In genomic region chr7:53311205-53311604, GRCh38 we compare ENCODE assay signal across 24 cellular contexts.
DNase-seq lines count a peak whose midpoint lies in the region; ATAC-seq, FAIRE-seq and TF ChIP-seq lines count a peak whose summit lies in the region.
"Had no signal": no experiment of that assay in that cellular context is flagged by ENCODE, and none has a peak within 500 bp of the region (broad histone marks: within the 10 kb centered on the region; RNA-seq: fewer than 3 reads in every experiment).

No MANE protein-coding gene starts in this region.

- no peak for ATAC-seq in GM23338
- ATAC-seq: A549 had no signal

- H4K91ac ChIP-seq in H9 (ENCODE audit: insufficient read length, low read depth, low read length) = no peak overlapping the region

- no peak overlapping the region for H3K9ac ChIP-seq in endodermal cell (ENCODE audit: extremely low read depth, low read length, poor library complexity, severe bottlenecking)
- H3K9ac ChIP-seq in neural progenitor cell = no peak overlapping the region
- H3K9ac ChIP-seq in H9 (ENCODE audit: extremely low read depth, insufficient read length, low read length) = no peak overlapping the region
- H3K9ac ChIP-seq: BLaER1 treated with 17β-estradiol and CSF1 and Interleukin-3, amounts not matched to agents 10 nM and 100 nM had no signal

- H2BK15ac ChIP-seq in H9 (ENCODE audit: low read depth, low read length) = no peak overlapping the region; the same call in 1 of the 2 replicates

- TF ChIP-seq CTCF in GM23338 (conservative IDR thresholded peaks at IDR 0.05; ENCODE audit: low read depth in 2 of 2) (no peak), endodermal cell (conservative IDR thresholded peaks at IDR 0.05) (no peak), neural progenitor cell (IDR thresholded peaks at IDR 0.05) (no peak), H9 (conservative IDR thresholded peaks at IDR 0.05) (no peak)

- H3K4ac ChIP-seq in H9 (ENCODE audit: low read depth, low read length) = no peak overlapping the region

- H2BK12ac ChIP-seq in H9 (ENCODE audit: insufficient read length, low read depth, low read length) = no peak overlapping the region

- H3K4me3 Mint-ChIP-seq in GM23338 = no peak overlapping the region
- H3K4me3 Mint-ChIP-seq in endodermal cell = no peak overlapping the region
- no peak overlapping the region for H3K4me3 Mint-ChIP-seq in neural progenitor cell
- no peak overlapping the region; a peak in 1 of 5 replicates for H3K4me3 Mint-ChIP-seq in H9
- H3K4me3 Mint-ChIP-seq: CD14-positive monocyte; CD4-positive, alpha-beta T cell; CD8-positive, alpha-beta memory T cell; HFFc6 had no signal

- no peak overlapping the region for H3T11ph ChIP-seq in H9 (ENCODE audit: low read length)

- H3K27me3 Mint-ChIP-seq in GM23338 (ENCODE audit: insufficient read depth, low read depth, poor library complexity) = no peaks in the 10 kb centered on the region
- H3K27me3 Mint-ChIP-seq in endodermal cell (ENCODE audit: insufficient read depth) = no peaks in the 10 kb centered on the region
- no peaks in the 10 kb centered on the region for H3K27me3 Mint-ChIP-seq in neural progenitor cell (ENCODE audit: insufficient read depth, low read depth)
- no peaks in the 10 kb centered on the region for H3K27me3 Mint-ChIP-seq in H9 (ENCODE audit: low read depth)
- H3K27me3 Mint-ChIP-seq: CD4-positive, alpha-beta T cell; CD8-positive, alpha-beta memory T cell had no signal

- no peak for DNase-seq in GM23338 (ENCODE audit: low spot score)
- peak; percentile 66 for DNase-seq in endodermal cell
- no peak for DNase-seq in neural progenitor cell (ENCODE audit: low spot score)
- no peak for DNase-seq in H9
- DNase-seq in H54 (ENCODE audit: insufficient read length, low spot score) = no peak
- DNase-seq in substantia nigra (lab: John Stamatoyannopoulos, UW) = no peak
- DNase-seq: 8988T; ACHN; AML-193; BE2C; CD4-positive, alpha-beta T cell; CD8-positive, alpha-beta memory T cell; DMS 273 treated with DMSO at 0.1 percent for 48 hours; DMS79 treated with DMSO at 0.1 percent for 48 hours; GF-D8; HFFc6 had no signal

- H2BK120ac ChIP-seq in H9 (ENCODE audit: low read depth, low read length, poor library complexity, severe bottlenecking) = no peak overlapping the region

- H3K4me2 ChIP-seq in GM23338 (no peak overlapping the region), neural progenitor cell (no peak overlapping the region), H9 (ENCODE audit: insufficient read depth, insufficient read length, low read length) (no peak overlapping the region)
- H3K4me2 ChIP-seq: A549; BLaER1 treated with 17β-estradiol and CSF1 and Interleukin-3, amounts not matched to agents 10 nM and 100 nM had no signal

- H3K36me3 Mint-ChIP-seq in GM23338 (ENCODE audit: low read depth) (no peaks in the 10 kb centered on the region), endodermal cell (ENCODE audit: low read depth) (no peaks in the 10 kb centered on the region), neural progenitor cell (no peaks in the 10 kb centered on the region), H9 (ENCODE audit: insufficient read depth in 1 of 3, low read depth in 3 of 3) (no peaks in the 10 kb centered on the region)
- H3K36me3 Mint-ChIP-seq: CD14-positive monocyte; CD8-positive, alpha-beta memory T cell had no signal

- H3K9me3 Mint-ChIP-seq in GM23338 (no peaks in the 10 kb centered on the region), endodermal cell (no peaks in the 10 kb centered on the region), neural progenitor cell (no peaks in the 10 kb centered on the region), H9 (no peaks in the 10 kb centered on the region)

- no peak overlapping the region for H2AK5ac ChIP-seq in H9 (ENCODE audit: insufficient read length, low read length)

- no peaks in the 10 kb centered on the region for H3K9me3 ChIP-seq in endodermal cell (ENCODE audit: control insufficient read depth, low read length)
- no peaks in the 10 kb centered on the region for H3K9me3 ChIP-seq in neural progenitor cell (ENCODE audit: low read depth)
- no peaks in the 10 kb centered on the region for H3K9me3 ChIP-seq in H9 (ENCODE audit: control insufficient read depth, low read depth, low read length)
- H3K9me3 ChIP-seq: A549; BE2C; BLaER1 treated with 17β-estradiol and CSF1 and Interleukin-3, amounts not matched to agents 10 nM and 100 nM; HAP-1 had no signal

- no peak overlapping the region for H2BK20ac ChIP-seq in H9 (ENCODE audit: low read depth, low read length, poor library complexity, severe bottlenecking)

- no peak overlapping the region for H3K18ac ChIP-seq in H9 (ENCODE audit: insufficient read length, low read depth, low read length)

- no peak overlapping the region for H3K23ac ChIP-seq in H9 (ENCODE audit: insufficient read length, low read depth, low read length)

- H3K4me1 ChIP-seq in GM23338 (ENCODE audit: insufficient read depth) (no peaks in the 10 kb centered on the region), endodermal cell (ENCODE audit: control insufficient read depth, insufficient read depth, low read length) (peaks cover 3% of the 10 kb centered on the region), neural progenitor cell (no peaks in the 10 kb centered on the region), H9 (ENCODE audit: insufficient read depth, low read length) (no peaks in the 10 kb centered on the region)
- H3K4me1 ChIP-seq: A549; BLaER1 treated with 17β-estradiol and CSF1 and Interleukin-3, amounts not matched to agents 10 nM and 100 nM; HAP-1 had no signal

- H3K79me1 ChIP-seq in H9 (ENCODE audit: insufficient read depth, low read depth, low read length, poor library complexity, severe bottlenecking) = no peaks in the 10 kb centered on the region

- WGBS in endodermal cell (ENCODE audit: insufficient coverage in 1 of 2, insufficient read length in 1 of 2), 2 experiments = 78 to 79% methylated on average over 5 of the region's 5 CpGs
- WGBS in H9 (ENCODE audit: extremely low coverage, insufficient read length, low lambda C conversion rate) = no CpG with 5 or more reads among the region's 5 CpGs

- no peak overlapping the region for H2BK5ac ChIP-seq in H9 (ENCODE audit: insufficient read length, low read length)

- no peaks in the 10 kb centered on the region for H3K27me3 ChIP-seq in GM23338 (ENCODE audit: insufficient read depth)
- no peaks in the 10 kb centered on the region for H3K27me3 ChIP-seq in endodermal cell (ENCODE audit: control insufficient read depth, insufficient read depth, low read length, poor library complexity, severe bottlenecking)
- no peaks in the 10 kb centered on the region for H3K27me3 ChIP-seq in neural progenitor cell
- H3K27me3 ChIP-seq in H9 (ENCODE audit: insufficient read depth, low read length) = no peaks in the 10 kb centered on the region
- H3K27me3 ChIP-seq: BE2C; BLaER1 treated with 17β-estradiol and CSF1 and Interleukin-3, amounts not matched to agents 10 nM and 100 nM had no signal

- no peaks in the 10 kb centered on the region for H4K20me1 ChIP-seq in GM23338 (replicated peaks; ENCODE audit: insufficient read depth)
- no peaks in the 10 kb centered on the region for H4K20me1 ChIP-seq in neural progenitor cell (ENCODE audit: low read depth)
- H4K20me1 ChIP-seq in H9 (ENCODE audit: control insufficient read depth, insufficient read depth, insufficient read length) = no peaks in the 10 kb centered on the region
- H4K20me1 ChIP-seq: BLaER1 treated with 17β-estradiol and CSF1 and Interleukin-3, amounts not matched to agents 10 nM and 100 nM had no signal

- H3K14ac ChIP-seq in H9 (ENCODE audit: insufficient read depth, low read length) = no peak overlapping the region; the same call in 1 of the 2 replicates

- H2AFZ ChIP-seq in GM23338 = peak overlapping the region; percentile 9; the same call in 1 of the 2 replicates
- H2AFZ ChIP-seq in neural progenitor cell (replicated peaks) = peak overlapping the region; percentile 11
- H2AFZ ChIP-seq in H9 (ENCODE audit: low read length) = no peak overlapping the region

- H3K27ac ChIP-seq in GM23338 (ENCODE audit: low read depth) (no peak overlapping the region), endodermal cell (ENCODE audit: low read depth, low read length) (no peak overlapping the region), neural progenitor cell (no peak overlapping the region), H9 (ENCODE audit: insufficient read length, low read depth, low read length) (no peak overlapping the region), substantia nigra (ENCODE audit: low read depth, low read length, poor library complexity, severe bottlenecking) (no peak overlapping the region)
- H3K27ac ChIP-seq: A549; BLaER1 treated with 17β-estradiol and CSF1 and Interleukin-3, amounts not matched to agents 10 nM and 100 nM had no signal

- H3K79me2 ChIP-seq in GM23338 (replicated peaks; ENCODE audit: insufficient read depth) (no peaks in the 10 kb centered on the region), neural progenitor cell (ENCODE audit: low read depth) (no peaks in the 10 kb centered on the region), H9 (ENCODE audit: insufficient read depth, low read length) (no peaks in the 10 kb centered on the region)

- H3K4me3 ChIP-seq in GM23338 (no peak overlapping the region), endodermal cell (ENCODE audit: low read length) (no peak overlapping the region), neural progenitor cell (no peak overlapping the region)
- H3K4me3 ChIP-seq: A549; BLaER1 treated with 17β-estradiol and CSF1 and Interleukin-3, amounts not matched to agents 10 nM and 100 nM; HAP-1 had no signal

- no peaks in the 10 kb centered on the region for H3K4me1 Mint-ChIP-seq in GM23338
- peaks cover 18% of the 10 kb centered on the region for H3K4me1 Mint-ChIP-seq in endodermal cell
- no peaks in the 10 kb centered on the region for H3K4me1 Mint-ChIP-seq in neural progenitor cell
- H3K4me1 Mint-ChIP-seq in H9 = peaks cover 4 to 9% of the 10 kb centered on the region in 2 experiments; a peak in 2 of 4 replicates
- H3K4me1 Mint-ChIP-seq: CD14-positive monocyte; CD8-positive, alpha-beta memory T cell had no signal

- no peak for FAIRE-seq in H54 (lab: Jason Lieb, UNC)
- FAIRE-seq: A549, D721Med, GM12891, GM18507, H1 had no signal

- H3K9me2 ChIP-seq in GM23338 (ENCODE audit: insufficient read depth) = peaks cover 15% of the 10 kb centered on the region

- no peak overlapping the region for H4K5ac ChIP-seq in H9 (ENCODE audit: insufficient read length, low read depth, low read length)

- H4K8ac ChIP-seq in H9 (replicated peaks; ENCODE audit: insufficient read length, low read depth, low read length) = no peak overlapping the region

- H3K36me3 ChIP-seq in GM23338 (ENCODE audit: insufficient read depth) (no peaks in the 10 kb centered on the region), endodermal cell (ENCODE audit: control insufficient read depth, insufficient read depth, low read length) (no peaks in the 10 kb centered on the region), neural progenitor cell (no peaks in the 10 kb centered on the region)
- H3K36me3 ChIP-seq: BE2C; BLaER1 treated with 17β-estradiol and CSF1 and Interleukin-3, amounts not matched to agents 10 nM and 100 nM; HAP-1 had no signal

- peak overlapping the region; percentile 59; the same call in 1 of the 2 replicates for H3K27ac Mint-ChIP-seq in GM23338
- H3K27ac Mint-ChIP-seq in endodermal cell = peak overlapping the region; percentile 50
- peak overlapping the region; percentile 38 for H3K27ac Mint-ChIP-seq in neural progenitor cell
- H3K27ac Mint-ChIP-seq in H9 = no peak overlapping the region; a peak in 1 of 7 replicates
- H3K27ac Mint-ChIP-seq: CD14-positive monocyte; CD4-positive, alpha-beta T cell; CD8-positive, alpha-beta memory T cell; HFFc6 had no signal

- no peak overlapping the region for H3K56ac ChIP-seq in H9 (ENCODE audit: insufficient read length, low read depth, low read length)

- no peaks in the 10 kb centered on the region for H3K23me2 ChIP-seq in H9 (ENCODE audit: insufficient read length, low read depth, low read length, poor library complexity, severe bottlenecking)

- H3F3A ChIP-seq in GM23338 (replicated peaks; ENCODE audit: low read depth) (no peaks in the 10 kb centered on the region), neural progenitor cell (ENCODE audit: low read depth) (no peaks in the 10 kb centered on the region)

- TF ChIP-seq POLR2A in H54 (IDR thresholded peaks at IDR 0.05; ENCODE audit: low read depth, low read length) = no peak

Comparison
In these comparisons a context has a peak if more than half of its experiments do, and no peak if none do; other contexts are left out.
1. H3K27ac Mint-ChIP-seq: peak in GM23338 (single experiment), endodermal cell (single experiment) and neural progenitor cell (single experiment); none in H9 (0 of 3).